Comparison of ENCODE assay signal across 24 cellular contexts in the genomic region with DNA sequence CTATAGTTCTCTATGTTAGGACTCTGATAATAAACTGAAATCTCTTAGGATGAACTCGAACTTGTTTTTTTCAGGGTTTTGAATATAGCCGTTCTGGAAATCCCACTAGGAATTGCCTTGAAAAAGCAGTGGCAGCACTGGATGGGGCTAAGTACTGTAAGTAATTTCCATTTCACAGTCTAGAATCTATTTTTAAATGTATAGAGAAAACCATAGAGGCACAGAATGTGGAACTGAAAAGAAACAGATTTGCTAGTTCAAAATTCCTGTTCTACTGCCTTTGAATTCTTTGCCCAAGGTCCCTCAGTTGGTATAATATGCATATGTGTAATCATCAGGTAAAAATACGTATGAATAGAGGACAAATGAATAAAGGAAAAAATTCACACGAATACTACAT.
DNase-seq lines count a peak whose midpoint lies in the region; ATAC-seq and TF ChIP-seq lines count a peak whose summit lies in the region.
"Had no signal": no experiment of that assay in that cellular context is flagged by ENCODE, and none has a peak within 500 bp of the region (broad histone marks: within the 10 kb centered on the region; RNA-seq: fewer than 3 reads in every experiment).

No MANE protein-coding gene starts in this region.

- peak; percentile 18 for ATAC-seq in GM18868 (IDR thresholded peaks at IDR 0.05; ENCODE audit: unreplicated experiment)
- ATAC-seq in GM21515 (IDR thresholded peaks at IDR 0.05; ENCODE audit: unreplicated experiment): peak; percentile 28
- peak; percentile 35 for ATAC-seq in HG03025 (IDR thresholded peaks at IDR 0.05; ENCODE audit: low FRiP score, unreplicated experiment)
- ATAC-seq in GM21576 (IDR thresholded peaks at IDR 0.05; ENCODE audit: unreplicated experiment): no peak
- no peak for ATAC-seq in HG03175 (IDR thresholded peaks at IDR 0.05; ENCODE audit: unreplicated experiment)
- ATAC-seq in SK-N-SH treated with all-trans-retinoic acid at 6 μM for 48 hours: no peak
- ATAC-seq: activated CD8-positive, alpha-beta T cell treated with anti-CD3 and anti-CD28 coated beads for 36 hours; effector memory CD8-positive, alpha-beta T cell; heart left ventricle; lower lobe of right lung; mucosa of descending colon; natural killer cell treated with Interleukin-12 subunit alpha and Interleukin-12 subunit beta and Interleukin-15 and Interleukin-18, amount 100 ng/mL, for 72 hours; T-helper 17 cell had no signal

- no peak for DNase-seq in NCI-H524 treated with DMSO at 0.1 percent for 48 hours (lab: John Stamatoyannopoulos, UW)
- DNase-seq: activated CD8-positive, alpha-beta T cell treated with anti-CD3 and anti-CD28 coated beads for 36 hours; anterior cingulate cortex; DMS53; effector memory CD8-positive, alpha-beta T cell; foreskin fibroblast; HCEC 1CT; heart left ventricle; kidney; lower lobe of right lung; mucosa of descending colon; NCI-H1105; NCI-H1930; NCI-H2227 treated with DMSO at 0.1 percent for 48 hours; NCI-H774; stimulated activated naive CD4-positive, alpha-beta T cell treated with Interleukin-2 at 50 U/mL for 16 hours; T-helper 17 cell had no signal

TF ChIP-seq in SK-N-SH treated with all-trans-retinoic acid at 6 μM for 48 hours, 23 proteins besides CTCF, POLR2A, EP300 and RAD21:
- TF ChIP-seq BACH2 (CRISPR knock-in tag; IDR thresholded peaks at IDR 0.05; ENCODE audit: borderline replicate concordance): no peak
- no peak for TF ChIP-seq ZNF8 (CRISPR knock-in tag; IDR thresholded peaks at IDR 0.05)
- TF ChIP-seq ESRRG (CRISPR knock-in tag; IDR thresholded peaks at IDR 0.05): no peak
- TF ChIP-seq OSR1 (CRISPR knock-in tag; IDR thresholded peaks at IDR 0.05): no peak
- TF ChIP-seq TSHZ2 (CRISPR knock-in tag; IDR thresholded peaks at IDR 0.05): no peak
- no peak for TF ChIP-seq ZC3H10 (CRISPR knock-in tag; IDR thresholded peaks at IDR 0.05)
- TF ChIP-seq PPARA (CRISPR knock-in tag; IDR thresholded peaks at IDR 0.05; ENCODE audit: borderline replicate concordance): no peak
- no peak for TF ChIP-seq PATZ1 (CRISPR knock-in tag; IDR thresholded peaks at IDR 0.05; ENCODE audit: borderline replicate concordance)
- TF ChIP-seq ISL1 (CRISPR knock-in tag; IDR thresholded peaks at IDR 0.05): no peak

Comparison
In these comparisons a context has a peak if more than half of its experiments do, and no peak if none do; other contexts are left out.
1. ATAC-seq: peak in GM18868 (single experiment), GM21515 (single experiment) and HG03025 (single experiment); none in GM21576 (single experiment), HG03175 (single experiment) and SK-N-SH treated with all-trans-retinoic acid at 6 μM for 48 hours (single experiment).